In the genomic region with DNA sequence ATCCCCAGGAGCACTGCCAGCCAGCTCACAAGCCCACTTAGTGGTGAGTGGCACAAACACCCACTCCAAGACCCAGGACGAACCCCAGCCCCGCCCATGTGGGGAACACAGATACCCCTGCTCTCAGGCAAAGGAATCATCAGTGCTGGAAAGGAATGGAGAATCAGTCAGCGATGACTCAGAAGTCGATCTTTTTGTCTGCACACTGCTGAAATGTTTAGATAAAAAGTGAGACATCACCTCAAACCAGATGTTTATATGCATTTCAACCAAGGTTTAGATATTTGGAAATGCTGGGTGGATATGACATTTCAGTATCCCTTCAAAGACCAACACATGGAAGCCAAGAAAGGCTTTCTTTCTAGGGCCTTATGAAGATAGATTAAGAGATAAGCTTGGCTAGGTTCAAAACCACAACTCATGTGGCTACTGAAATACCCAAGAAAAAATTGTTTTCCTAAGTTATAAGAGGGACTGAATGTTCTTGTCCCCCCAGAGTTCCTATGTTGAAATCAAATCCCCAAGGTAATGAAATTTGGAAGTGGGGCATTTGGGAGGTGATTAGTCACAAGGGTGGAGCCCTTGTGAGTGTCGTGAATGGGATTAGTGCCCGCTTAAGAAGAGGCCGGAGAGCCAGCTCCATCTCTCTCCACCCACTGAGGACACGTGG, we compare ENCODE assay signal across 1 cellular context.
TF ChIP-seq lines count a peak whose summit lies in the region.

No MANE protein-coding gene starts in this region.

TF ChIP-seq in IMR-90, 13 proteins besides CTCF, POLR2A, EP300 and RAD21 (continued from another document):
- TF ChIP-seq USF2 (IDR thresholded peaks at IDR 0.05; ENCODE audit: low read depth, low read length) (no peak), MAFK (IDR thresholded peaks at IDR 0.05; ENCODE audit: low read depth, low read length) (no peak), RFX5 (IDR thresholded peaks at IDR 0.05; ENCODE audit: low read depth, low read length) (no peak), FOS (IDR thresholded peaks at IDR 0.05; ENCODE audit: low read depth, low read length) (no peak), MXI1 (IDR thresholded peaks at IDR 0.05; ENCODE audit: borderline replicate concordance, low read depth, low read length) (no peak), NFE2L2 (IDR thresholded peaks at IDR 0.05; ENCODE audit: low read depth, low read length) (no peak), SMC3 (IDR thresholded peaks at IDR 0.05; ENCODE audit: low read depth, low read length) (no peak), CHD1 (IDR thresholded peaks at IDR 0.05; ENCODE audit: low read depth, low read length) (no peak), ELK1 (IDR thresholded peaks at IDR 0.05; ENCODE audit: borderline replicate concordance, low read depth, low read length) (no peak)
